9 cellular contexts compared by ENCODE assay signal in the genomic region with DNA sequence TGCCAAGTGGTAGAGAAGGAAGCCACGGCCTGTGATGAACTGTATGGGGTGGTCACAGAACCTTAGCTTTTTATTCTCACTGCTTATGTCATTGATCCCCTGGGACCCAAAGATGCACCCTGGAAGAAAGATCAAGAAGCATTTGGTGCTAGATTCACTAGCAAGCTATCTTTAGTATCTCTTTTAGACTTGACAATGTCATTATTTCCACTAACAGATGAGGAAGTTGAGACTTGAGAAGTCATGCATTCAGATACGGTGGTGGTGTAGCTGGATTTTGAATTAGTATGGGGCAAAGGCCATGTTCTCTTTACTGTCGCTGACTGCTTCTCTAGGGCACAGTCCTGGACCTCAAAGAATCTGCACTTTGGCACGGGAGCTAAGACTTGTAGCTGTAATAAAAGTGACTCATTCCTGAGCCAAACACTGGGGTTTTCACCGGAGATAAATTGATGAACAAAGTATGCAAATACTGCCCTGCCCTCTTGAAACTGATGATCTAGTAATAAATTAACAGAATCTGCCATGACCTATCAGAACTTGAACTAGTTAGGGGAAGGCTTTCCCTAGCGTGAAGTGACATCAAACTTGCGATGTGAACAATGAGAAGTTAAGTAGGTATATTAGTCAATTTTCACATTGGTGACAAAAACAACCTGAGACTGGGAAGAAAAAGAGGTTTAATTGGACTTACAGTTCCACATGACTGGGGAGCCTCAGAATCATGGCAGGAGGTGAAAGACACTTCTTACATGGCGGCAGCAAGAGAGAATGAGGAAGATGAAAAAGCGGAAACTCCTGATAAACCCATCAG. TPM values are rescaled to one million over a fixed set of nuclear protein-coding genes. Genes with fewer than 3 reads are reported as not detected.
A peak's percentile ranks its signal among the peaks of the same experiment; 100 is the strongest.
DNase-seq lines count a peak whose midpoint lies in the region; ATAC-seq and TF ChIP-seq lines count a peak whose summit lies in the region.
"Had no signal": no experiment of that assay in that cellular context is flagged by ENCODE, and none has a peak within 500 bp of the region (broad histone marks: within the 10 kb centered on the region; RNA-seq: fewer than 3 reads in every experiment).

No MANE protein-coding gene starts in this region.

- H3K9me3 Mint-ChIP-seq in WTC11, result peaks cover 7% of the 10 kb centered on the region
- H3K9me3 Mint-ChIP-seq: activated CD4-positive, alpha-beta memory T cell treated with anti-CD3 and anti-CD28 coated beads for 36 hours had no signal

- peaks cover 3% of the 10 kb centered on the region; the same call in 1 of the 2 replicates for H3K4me1 Mint-ChIP-seq in WTC11

- H3K4me3 Mint-ChIP-seq in WTC11, result no peak overlapping the region
- H3K4me3 Mint-ChIP-seq: activated CD4-positive, alpha-beta memory T cell treated with anti-CD3 and anti-CD28 coated beads for 36 hours had no signal

- peak; percentile 23 for TF ChIP-seq POLR2A in GM19099 (IDR thresholded peaks at IDR 0.05; ENCODE audit: extremely low read depth, insufficient read length, low read depth)

- peaks cover 23% of the 10 kb centered on the region for H3K27me3 Mint-ChIP-seq in WTC11 (ENCODE audit: low read depth)

- DNase-seq in NAMALWA (ENCODE audit: low spot score) (peak; percentile 50), renal cortical epithelial cell (ENCODE audit: low read depth) (peak; percentile 98), NCI-H2081 (lab: John Stamatoyannopoulos, UW) (no peak), WTC11 (ENCODE audit: low spot score) (no peak), NCI-H1694 (lab: John Stamatoyannopoulos, UW) (no peak), epidermal melanocyte (ENCODE audit: insufficient read length, low spot score) (no peak)
- DNase-seq: activated CD4-positive, alpha-beta memory T cell treated with anti-CD3 and anti-CD28 coated beads for 36 hours had no signal

- peak; percentile 81 for ATAC-seq in HG02852 (IDR thresholded peaks at IDR 0.05; ENCODE audit: unreplicated experiment)
- no peak for ATAC-seq in WTC11

- POLR2A ChIA-PET in WTC11 (lab: Charles Lee), result no interaction called here

- no peaks in the 10 kb centered on the region for H3K36me3 Mint-ChIP-seq in WTC11
- H3K36me3 Mint-ChIP-seq: activated CD4-positive, alpha-beta memory T cell treated with anti-CD3 and anti-CD28 coated beads for 36 hours had no signal

- no peak overlapping the region for H3K27ac Mint-ChIP-seq in WTC11
- H3K27ac Mint-ChIP-seq: activated CD4-positive, alpha-beta memory T cell treated with anti-CD3 and anti-CD28 coated beads for 36 hours had no signal

- CTCF ChIA-PET in WTC11 (lab: Charles Lee), result no interaction called here

- TF ChIP-seq CTCF in WTC11 (IDR thresholded peaks at IDR 0.05), result no peak

TF ChIP-seq in WTC11, 78 proteins besides CTCF, POLR2A, EP300 and RAD21:
- TF ChIP-seq PREB (CRISPR knock-in tag; IDR thresholded peaks at IDR 0.05; ENCODE audit: borderline replicate concordance) (no peak), ZNF423 (CRISPR knock-in tag; IDR thresholded peaks at IDR 0.05) (no peak), ELF4 (CRISPR knock-in tag; IDR thresholded peaks at IDR 0.05; ENCODE audit: low read depth) (no peak), GABPB1 (CRISPR knock-in tag; IDR thresholded peaks at IDR 0.05) (no peak), ZNF219 (CRISPR knock-in tag; IDR thresholded peaks at IDR 0.05; ENCODE audit: borderline replicate concordance) (no peak), NR1H2 (CRISPR knock-in tag; IDR thresholded peaks at IDR 0.05) (no peak), ZNF263 (CRISPR knock-in tag; IDR thresholded peaks at IDR 0.05; ENCODE audit: low read depth) (no peak), MYBL2 (CRISPR knock-in tag; IDR thresholded peaks at IDR 0.05) (no peak)
- TF ChIP-seq, protein P1, sequence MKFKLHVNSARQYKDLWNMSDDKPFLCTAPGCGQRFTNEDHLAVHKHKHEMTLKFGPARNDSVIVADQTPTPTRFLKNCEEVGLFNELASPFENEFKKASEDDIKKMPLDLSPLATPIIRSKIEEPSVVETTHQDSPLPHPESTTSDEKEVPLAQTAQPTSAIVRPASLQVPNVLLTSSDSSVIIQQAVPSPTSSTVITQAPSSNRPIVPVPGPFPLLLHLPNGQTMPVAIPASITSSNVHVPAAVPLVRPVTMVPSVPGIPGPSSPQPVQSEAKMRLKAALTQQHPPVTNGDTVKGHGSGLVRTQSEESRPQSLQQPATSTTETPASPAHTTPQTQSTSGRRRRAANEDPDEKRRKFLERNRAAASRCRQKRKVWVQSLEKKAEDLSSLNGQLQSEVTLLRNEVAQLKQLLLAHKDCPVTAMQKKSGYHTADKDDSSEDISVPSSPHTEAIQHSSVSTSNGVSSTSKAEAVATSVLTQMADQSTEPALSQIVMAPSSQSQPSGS (CRISPR knock-in tag; IDR thresholded peaks at IDR 0.05; ENCODE audit: borderline replicate concordance, low read depth), result no peak

RNA-seq across cellular contexts. Expression of gene GDA, which starts 5.4 kb away (rescaled TPM):
- total RNA-seq in renal cortical epithelial cell (14.6 and 17.3 TPM in 2 replicates), WTC11 (2021) (0.25 to 0.68 TPM (median 0.39 TPM) in 3 replicates)
- total RNA-seq: activated CD4-positive, alpha-beta memory T cell treated with anti-CD3 and anti-CD28 coated beads for 36 hours had no signal

Comparison
In these comparisons a context has a peak if more than half of its experiments do, and no peak if none do; other contexts are left out.
1. DNase-seq: peak in NAMALWA (single experiment) and renal cortical epithelial cell (single experiment); none in NCI-H2081 (0 of 2), WTC11 (single experiment), NCI-H1694 (single experiment) and epidermal melanocyte (single experiment).